1 cellular context compared by ENCODE assay signal in the genomic region with DNA sequence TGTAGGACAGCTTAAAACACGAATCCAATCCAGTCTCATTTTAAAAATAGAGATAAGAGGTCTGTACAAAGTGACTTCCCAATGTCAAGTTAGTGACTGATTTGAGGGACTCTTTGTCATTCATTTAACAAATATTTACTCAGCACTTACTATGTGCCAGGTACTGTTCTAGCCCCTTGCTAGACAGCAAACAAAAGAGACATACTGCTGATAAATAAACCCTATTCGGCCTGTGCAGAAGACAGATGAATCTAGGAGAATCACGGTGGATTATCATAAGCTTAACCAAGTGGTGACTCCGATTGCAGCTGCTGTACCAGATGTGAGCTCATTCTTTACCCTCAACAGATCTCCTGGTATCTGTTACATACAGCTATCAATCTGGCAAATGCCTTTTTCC.
TF ChIP-seq lines count a peak whose summit lies in the region.

No MANE protein-coding gene starts in this region.

TF ChIP-seq in SK-N-SH treated with all-trans-retinoic acid at 6 μM for 48 hours, 23 proteins besides CTCF, POLR2A, EP300 and RAD21 (continued from another document):
- TF ChIP-seq, protein P1, sequence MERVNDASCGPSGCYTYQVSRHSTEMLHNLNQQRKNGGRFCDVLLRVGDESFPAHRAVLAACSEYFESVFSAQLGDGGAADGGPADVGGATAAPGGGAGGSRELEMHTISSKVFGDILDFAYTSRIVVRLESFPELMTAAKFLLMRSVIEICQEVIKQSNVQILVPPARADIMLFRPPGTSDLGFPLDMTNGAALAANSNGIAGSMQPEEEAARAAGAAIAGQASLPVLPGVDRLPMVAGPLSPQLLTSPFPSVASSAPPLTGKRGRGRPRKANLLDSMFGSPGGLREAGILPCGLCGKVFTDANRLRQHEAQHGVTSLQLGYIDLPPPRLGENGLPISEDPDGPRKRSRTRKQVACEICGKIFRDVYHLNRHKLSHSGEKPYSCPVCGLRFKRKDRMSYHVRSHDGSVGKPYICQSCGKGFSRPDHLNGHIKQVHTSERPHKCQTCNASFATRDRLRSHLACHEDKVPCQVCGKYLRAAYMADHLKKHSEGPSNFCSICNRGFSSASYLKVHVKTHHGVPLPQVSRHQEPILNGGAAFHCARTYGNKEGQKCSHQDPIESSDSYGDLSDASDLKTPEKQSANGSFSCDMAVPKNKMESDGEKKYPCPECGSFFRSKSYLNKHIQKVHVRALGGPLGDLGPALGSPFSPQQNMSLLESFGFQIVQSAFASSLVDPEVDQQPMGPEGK (CRISPR knock-in tag; IDR thresholded peaks at IDR 0.05; ENCODE audit: borderline replicate concordance), result no peak
- TF ChIP-seq ZNF8 (CRISPR knock-in tag; IDR thresholded peaks at IDR 0.05) (no peak), ARNTL (CRISPR knock-in tag; IDR thresholded peaks at IDR 0.05; ENCODE audit: borderline replicate concordance, low read depth) (no peak), ZFP3 (CRISPR knock-in tag; IDR thresholded peaks at IDR 0.05) (no peak), POU6F1 (CRISPR knock-in tag; IDR thresholded peaks at IDR 0.05; ENCODE audit: borderline replicate concordance, low read depth) (no peak)
- TF ChIP-seq, protein P2, sequence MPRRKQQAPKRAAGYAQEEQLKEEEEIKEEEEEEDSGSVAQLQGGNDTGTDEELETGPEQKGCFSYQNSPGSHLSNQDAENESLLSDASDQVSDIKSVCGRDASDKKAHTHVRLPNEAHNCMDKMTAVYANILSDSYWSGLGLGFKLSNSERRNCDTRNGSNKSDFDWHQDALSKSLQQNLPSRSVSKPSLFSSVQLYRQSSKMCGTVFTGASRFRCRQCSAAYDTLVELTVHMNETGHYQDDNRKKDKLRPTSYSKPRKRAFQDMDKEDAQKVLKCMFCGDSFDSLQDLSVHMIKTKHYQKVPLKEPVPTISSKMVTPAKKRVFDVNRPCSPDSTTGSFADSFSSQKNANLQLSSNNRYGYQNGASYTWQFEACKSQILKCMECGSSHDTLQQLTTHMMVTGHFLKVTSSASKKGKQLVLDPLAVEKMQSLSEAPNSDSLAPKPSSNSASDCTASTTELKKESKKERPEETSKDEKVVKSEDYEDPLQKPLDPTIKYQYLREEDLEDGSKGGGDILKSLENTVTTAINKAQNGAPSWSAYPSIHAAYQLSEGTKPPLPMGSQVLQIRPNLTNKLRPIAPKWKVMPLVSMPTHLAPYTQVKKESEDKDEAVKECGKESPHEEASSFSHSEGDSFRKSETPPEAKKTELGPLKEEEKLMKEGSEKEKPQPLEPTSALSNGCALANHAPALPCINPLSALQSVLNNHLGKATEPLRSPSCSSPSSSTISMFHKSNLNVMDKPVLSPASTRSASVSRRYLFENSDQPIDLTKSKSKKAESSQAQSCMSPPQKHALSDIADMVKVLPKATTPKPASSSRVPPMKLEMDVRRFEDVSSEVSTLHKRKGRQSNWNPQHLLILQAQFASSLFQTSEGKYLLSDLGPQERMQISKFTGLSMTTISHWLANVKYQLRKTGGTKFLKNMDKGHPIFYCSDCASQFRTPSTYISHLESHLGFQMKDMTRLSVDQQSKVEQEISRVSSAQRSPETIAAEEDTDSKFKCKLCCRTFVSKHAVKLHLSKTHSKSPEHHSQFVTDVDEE (CRISPR knock-in tag; IDR thresholded peaks at IDR 0.05), result no peak
- TF ChIP-seq, protein P3, sequence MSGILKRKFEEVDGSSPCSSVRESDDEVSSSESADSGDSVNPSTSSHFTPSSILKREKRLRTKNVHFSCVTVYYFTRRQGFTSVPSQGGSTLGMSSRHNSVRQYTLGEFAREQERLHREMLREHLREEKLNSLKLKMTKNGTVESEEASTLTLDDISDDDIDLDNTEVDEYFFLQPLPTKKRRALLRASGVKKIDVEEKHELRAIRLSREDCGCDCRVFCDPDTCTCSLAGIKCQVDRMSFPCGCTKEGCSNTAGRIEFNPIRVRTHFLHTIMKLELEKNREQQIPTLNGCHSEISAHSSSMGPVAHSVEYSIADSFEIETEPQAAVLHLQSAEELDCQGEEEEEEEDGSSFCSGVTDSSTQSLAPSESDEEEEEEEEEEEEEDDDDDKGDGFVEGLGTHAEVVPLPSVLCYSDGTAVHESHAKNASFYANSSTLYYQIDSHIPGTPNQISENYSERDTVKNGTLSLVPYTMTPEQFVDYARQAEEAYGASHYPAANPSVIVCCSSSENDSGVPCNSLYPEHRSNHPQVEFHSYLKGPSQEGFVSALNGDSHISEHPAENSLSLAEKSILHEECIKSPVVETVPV (CRISPR knock-in tag; IDR thresholded peaks at IDR 0.05), result no peak
